11 cellular contexts compared by ENCODE assay signal in the genomic region with DNA sequence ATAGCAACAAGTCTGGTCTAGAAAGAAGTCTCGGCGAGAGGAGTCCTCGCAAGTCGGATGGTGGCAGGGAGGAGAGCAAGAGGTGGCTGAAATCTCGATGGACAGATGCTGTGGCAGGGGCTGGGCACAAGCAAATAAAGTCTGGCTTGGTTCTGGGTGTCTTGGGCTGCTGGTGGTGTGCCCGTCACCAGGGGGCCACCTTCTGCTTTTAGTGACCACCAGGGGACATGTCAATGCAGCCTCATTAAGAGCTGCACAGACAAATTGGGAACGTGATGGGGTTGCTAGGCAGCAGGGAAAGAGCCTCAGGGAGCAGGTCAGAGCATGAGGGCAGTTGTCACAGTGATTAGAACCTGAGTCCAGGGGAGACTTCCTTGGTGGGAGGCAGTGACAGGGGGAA. TPM values are rescaled to one million over a fixed set of nuclear protein-coding genes. Genes with fewer than 3 reads are reported as not detected.
DNase-seq lines count a peak whose midpoint lies in the region; ATAC-seq and TF ChIP-seq lines count a peak whose summit lies in the region.
"Had no signal": no experiment of that assay in that cellular context is flagged by ENCODE, and none has a peak within 500 bp of the region (broad histone marks: within the 10 kb centered on the region; RNA-seq: fewer than 3 reads in every experiment).

No MANE protein-coding gene starts in this region.

- H3K4me3 Mint-ChIP-seq in activated T-helper 17 cell treated with anti-CD3 and anti-CD28 coated beads, Interleukin-2, amount 50 U/mL, for 72 hours = no peak overlapping the region

- peaks cover 10% of the 10 kb centered on the region for H3K4me1 Mint-ChIP-seq in activated T-helper 17 cell treated with anti-CD3 and anti-CD28 coated beads, Interleukin-2, amount 50 U/mL, for 72 hours

- peak; percentile 38 for TF ChIP-seq CTCF in 22Rv1 (IDR thresholded peaks at IDR 0.05)

- H3K36me3 Mint-ChIP-seq in activated T-helper 17 cell treated with anti-CD3 and anti-CD28 coated beads, Interleukin-2, amount 50 U/mL, for 72 hours (ENCODE audit: low read depth) = no peaks in the 10 kb centered on the region

- no peaks in the 10 kb centered on the region for H3K9me3 Mint-ChIP-seq in activated T-helper 17 cell treated with anti-CD3 and anti-CD28 coated beads, Interleukin-2, amount 50 U/mL, for 72 hours

- ATAC-seq in activated T-helper 17 cell treated with anti-CD3 and anti-CD28 coated beads, Interleukin-2, amount 50 U/mL, for 72 hours (replicated peaks) = no peak
- no peak for ATAC-seq in GM21619 (IDR thresholded peaks at IDR 0.05; ENCODE audit: unreplicated experiment)
- ATAC-seq in GM19397 (IDR thresholded peaks at IDR 0.05; ENCODE audit: unreplicated experiment) = no peak

- peak; percentile 40 for DNase-seq in EH (ENCODE audit: low read depth)
- peak; percentile 66 to 77 for DNase-seq in NCI-H524 (lab: John Stamatoyannopoulos, UW)
- DNase-seq in dermis blood vessel endothelial cell = peak; percentile 28
- no peak for DNase-seq in NCI-H2029 treated with DMSO at 0.1 percent for 48 hours (lab: John Stamatoyannopoulos, UW)
- DNase-seq: NCI-H1694 had no signal

- H3K27ac Mint-ChIP-seq in activated T-helper 17 cell treated with anti-CD3 and anti-CD28 coated beads, Interleukin-2, amount 50 U/mL, for 72 hours = no peak overlapping the region

- no peaks in the 10 kb centered on the region for H3K27me3 Mint-ChIP-seq in activated T-helper 17 cell treated with anti-CD3 and anti-CD28 coated beads, Interleukin-2, amount 50 U/mL, for 72 hours

- no peak overlapping the region for H3K27ac ChIP-seq in 22Rv1

RNA-seq across cellular contexts. Expression of a gene that starts 43.9 kb away (rescaled TPM):
- total RNA-seq in dermis blood vessel endothelial cell = not detected in 2 replicates
- total RNA-seq in activated T-helper 17 cell treated with anti-CD3 and anti-CD28 coated beads, Interleukin-2, amount 50 U/mL, for 72 hours = not detected
- total RNA-seq: dermis microvascular lymphatic vessel endothelial cell; T-helper 2 cell treated with Interferon-gamma antibody and Interleukin-4, amounts not matched to agents 100 ng/mL and 5 ng/mL, for 36 hours had no signal

RNA-seq across cellular contexts. Expression of a gene that starts 57.5 kb away (rescaled TPM):
- 9.4 and 10.4 TPM in 2 replicates for total RNA-seq in dermis blood vessel endothelial cell
- 10 to 100 TPM; 10.6 to 10.7 TPM for total RNA-seq in activated T-helper 17 cell treated with anti-CD3 and anti-CD28 coated beads, Interleukin-2, amount 50 U/mL, for 72 hours
